Comparison of ENCODE assay signal across 15 cellular contexts in genomic region chr13:44920013-44920412, GRCh38.
A peak's percentile ranks its signal among the peaks of the same experiment; 100 is the strongest.
DNase-seq lines count a peak whose midpoint lies in the region; ATAC-seq and TF ChIP-seq lines count a peak whose summit lies in the region.
"Had no signal": no experiment of that assay in that cellular context is flagged by ENCODE, and none has a peak within 500 bp of the region (broad histone marks: within the 10 kb centered on the region; RNA-seq: fewer than 3 reads in every experiment).

No MANE protein-coding gene starts in this region.

- H3K9me3 Mint-ChIP-seq in natural killer cell (no peaks in the 10 kb centered on the region), osteocyte (ENCODE audit: unreplicated experiment) (no peaks in the 10 kb centered on the region)
- no peaks in the 10 kb centered on the region for H3K9me3 Mint-ChIP-seq in natural killer cell treated with Interleukin-12 subunit alpha and Interleukin-12 subunit beta and Interleukin-15 and Interleukin-18, amount 100 ng/mL, for 72 hours
- H3K9me3 Mint-ChIP-seq: activated CD8-positive, alpha-beta T cell treated with anti-CD3 and anti-CD28 coated beads for 36 hours; activated naive CD8-positive, alpha-beta T cell treated with anti-CD3 and anti-CD28 coated beads, Interleukin-2, amount 50 U/mL, for 24 hours had no signal

- TF ChIP-seq CTCF in natural killer cell (IDR thresholded peaks at IDR 0.05) (no peak), brain microvascular endothelial cell (IDR thresholded peaks at IDR 0.05; ENCODE audit: low read depth, low read length, missing control alignments) (peak; percentile 5), osteocyte (IDR thresholded peaks at IDR 0.05) (peak; percentile 21)

- WGBS in aorta, 2 donors = 96 to 98% methylated on average over 3 of the region's 3 CpGs

- H3K4me3 Mint-ChIP-seq in natural killer cell (peak overlapping the region; percentile 9), osteocyte (ENCODE audit: unreplicated experiment) (no peak overlapping the region)
- H3K4me3 Mint-ChIP-seq in natural killer cell treated with Interleukin-12 subunit alpha and Interleukin-12 subunit beta and Interleukin-15 and Interleukin-18, amount 100 ng/mL, for 72 hours = no peak overlapping the region
- H3K4me3 Mint-ChIP-seq: activated CD8-positive, alpha-beta T cell treated with anti-CD3 and anti-CD28 coated beads for 36 hours; activated naive CD8-positive, alpha-beta T cell treated with anti-CD3 and anti-CD28 coated beads, Interleukin-2, amount 50 U/mL, for 24 hours had no signal

- H3K4me1 Mint-ChIP-seq in natural killer cell = no peaks in the 10 kb centered on the region
- no peaks in the 10 kb centered on the region for H3K4me1 Mint-ChIP-seq in natural killer cell treated with Interleukin-12 subunit alpha and Interleukin-12 subunit beta and Interleukin-15 and Interleukin-18, amount 100 ng/mL, for 72 hours (ENCODE audit: low read depth in 2 of 2)
- H3K4me1 Mint-ChIP-seq in osteocyte (ENCODE audit: unreplicated experiment) = peaks cover 22% of the 10 kb centered on the region

- H3K27ac ChIP-seq in brain microvascular endothelial cell (no peak overlapping the region), aorta (ENCODE audit: low read depth in 1 of 2, low read length in 2 of 2) (peak overlapping the region; percentile 74 to 98)
- H3K27ac ChIP-seq: BLaER1, neutrophil had no signal

- H3K36me3 ChIP-seq in brain microvascular endothelial cell (replicated peaks) (no peaks in the 10 kb centered on the region), aorta (ENCODE audit: control insufficient read depth in 1 of 2, insufficient read depth in 2 of 2, low read length in 1 of 2) (no peaks in the 10 kb centered on the region)
- H3K36me3 ChIP-seq: BLaER1, neutrophil had no signal

- H3K36me3 Mint-ChIP-seq in natural killer cell (no peaks in the 10 kb centered on the region), osteocyte (ENCODE audit: unreplicated experiment) (no peaks in the 10 kb centered on the region)
- H3K36me3 Mint-ChIP-seq in natural killer cell treated with Interleukin-12 subunit alpha and Interleukin-12 subunit beta and Interleukin-15 and Interleukin-18, amount 100 ng/mL, for 72 hours = no peaks in the 10 kb centered on the region

- DNase-seq in natural killer cell = no peak
- DNase-seq in natural killer cell treated with Interleukin-12 subunit alpha and Interleukin-12 subunit beta and Interleukin-15 and Interleukin-18, amount 100 ng/mL, for 72 hours (ENCODE audit: low spot score) = no peak
- DNase-seq in brain microvascular endothelial cell = no peak
- no peak for DNase-seq in osteocyte (ENCODE audit: extremely low spot score, unreplicated experiment)
- no peak for DNase-seq in aorta
- no peak for DNase-seq in SW 1271 (lab: John Stamatoyannopoulos, UW)
- DNase-seq: activated CD8-positive, alpha-beta T cell treated with anti-CD3 and anti-CD28 coated beads for 36 hours; activated naive CD8-positive, alpha-beta T cell treated with anti-CD3 and anti-CD28 coated beads, Interleukin-2, amount 50 U/mL, for 24 hours; GDM1; KG1; left colon had no signal

- in situ Hi-C loops in brain microvascular endothelial cell (cut with HindIII; ENCODE audit: low pct_ligation_motif_present, low sequenced_read_pairs) = no loop called here

- H3K27me3 Mint-ChIP-seq in natural killer cell (ENCODE audit: low read depth in 2 of 2) (peaks cover 5 to 21% of the 10 kb centered on the region in 2 donors), osteocyte (ENCODE audit: unreplicated experiment) (no peaks in the 10 kb centered on the region)
- H3K27me3 Mint-ChIP-seq in natural killer cell treated with Interleukin-12 subunit alpha and Interleukin-12 subunit beta and Interleukin-15 and Interleukin-18, amount 100 ng/mL, for 72 hours = peaks cover 11 to 13% of the 10 kb centered on the region in 2 donors

- H3K27ac Mint-ChIP-seq in natural killer cell (peak overlapping the region in 1 of 2 donors; percentile 64), osteocyte (ENCODE audit: unreplicated experiment) (no peak overlapping the region)
- H3K27ac Mint-ChIP-seq in natural killer cell treated with Interleukin-12 subunit alpha and Interleukin-12 subunit beta and Interleukin-15 and Interleukin-18, amount 100 ng/mL, for 72 hours = peak overlapping the region in 1 of 2 donors; percentile 34
- H3K27ac Mint-ChIP-seq: activated CD8-positive, alpha-beta T cell treated with anti-CD3 and anti-CD28 coated beads for 36 hours; activated naive CD8-positive, alpha-beta T cell treated with anti-CD3 and anti-CD28 coated beads, Interleukin-2, amount 50 U/mL, for 24 hours had no signal

- H3K9me3 ChIP-seq in aorta (ENCODE audit: control insufficient read depth, low read length) = no peaks in the 10 kb centered on the region
- H3K9me3 ChIP-seq: BLaER1, neutrophil had no signal

- intact Hi-C loops in natural killer cell (cut with micrococcal nuclease) (no loop called here), aorta (cut with DNase I) (loop anchor here in 1 of 2 donors (5.0 kb wide), 1 partner anchor 47 kb away; no protein-coding TSS in a partner anchor)

- peaks cover 0 to 3% of the 10 kb centered on the region in 2 donors for H3K4me1 ChIP-seq in aorta (ENCODE audit: control insufficient read depth in 1 of 2, insufficient read depth in 2 of 2, low read length in 2 of 2)

- ATAC-seq in natural killer cell (no peak), aorta (ENCODE audit: low FRiP score) (no peak), GM21786 (IDR thresholded peaks at IDR 0.05; ENCODE audit: unreplicated experiment) (no peak)
- no peak for ATAC-seq in natural killer cell treated with Interleukin-12 subunit alpha and Interleukin-12 subunit beta and Interleukin-15 and Interleukin-18, amount 100 ng/mL, for 72 hours
- no peak for ATAC-seq in activated CD4-positive, CD25-positive, alpha-beta regulatory T cell treated with anti-CD3 and anti-CD28 coated beads, Interleukin-2, amount 50 U/mL, for 24 hours
- ATAC-seq: activated CD8-positive, alpha-beta T cell treated with anti-CD3 and anti-CD28 coated beads for 36 hours; activated naive CD8-positive, alpha-beta T cell treated with anti-CD3 and anti-CD28 coated beads, Interleukin-2, amount 50 U/mL, for 24 hours; left colon had no signal

- no peak overlapping the region for H3K4me3 ChIP-seq in brain microvascular endothelial cell (ENCODE audit: low read depth, low read length)
- no peak overlapping the region for H3K4me3 ChIP-seq in aorta (ENCODE audit: low read length in 2 of 2)
- H3K4me3 ChIP-seq: BLaER1 had no signal

- H3K27me3 ChIP-seq in brain microvascular endothelial cell (replicated peaks) = no peaks in the 10 kb centered on the region
- H3K27me3 ChIP-seq in aorta (ENCODE audit: control insufficient read depth in 1 of 2, insufficient read depth in 2 of 2, low read length in 1 of 2) = no peaks in the 10 kb centered on the region
- H3K27me3 ChIP-seq: BLaER1 had no signal
